ENCODE assay signal across 14 cellular contexts in genomic region chr1:19163261-19163660, GRCh38. TPM values are rescaled to one million over a fixed set of nuclear protein-coding genes. Genes with fewer than 3 reads are reported as not detected.
A peak's percentile ranks its signal among the peaks of the same experiment; 100 is the strongest.
DNase-seq lines count a peak whose midpoint lies in the region; ATAC-seq and TF ChIP-seq lines count a peak whose summit lies in the region.
"Had no signal": no experiment of that assay in that cellular context is flagged by ENCODE, and none has a peak within 500 bp of the region (broad histone marks: within the 10 kb centered on the region; RNA-seq: fewer than 3 reads in every experiment).

No MANE protein-coding gene starts in this region.

- no peak overlapping the region for H2AFZ ChIP-seq in ACC112 (ENCODE audit: low read length, unreplicated experiment)

- H3K27me3 ChIP-seq in ACC112 (ENCODE audit: insufficient read depth, low read length) (no peaks in the 10 kb centered on the region), brain microvascular endothelial cell (replicated peaks) (no peaks in the 10 kb centered on the region), right lobe of liver (no peaks in the 10 kb centered on the region), testis (no peaks in the 10 kb centered on the region)
- H3K27me3 ChIP-seq: stomach had no signal

- H3K9me3 ChIP-seq in right lobe of liver (no peaks in the 10 kb centered on the region), testis (no peaks in the 10 kb centered on the region)
- H3K9me3 ChIP-seq: stomach had no signal

- H3K4me3 ChIP-seq in ACC112 (ENCODE audit: low read depth, low read length) (no peak overlapping the region), brain microvascular endothelial cell (ENCODE audit: low read depth, low read length) (no peak overlapping the region), right lobe of liver (no peak overlapping the region), testis (no peak overlapping the region)
- H3K4me3 ChIP-seq: K562, stomach had no signal

- H3K79me2 ChIP-seq in ACC112 (ENCODE audit: control insufficient read depth, insufficient read depth, low read length, unreplicated experiment), result peaks cover 6% of the 10 kb centered on the region

- H3K27ac ChIP-seq in ACC112 (ENCODE audit: low read depth, low read length) (peak overlapping the region; percentile 34; the same call in 1 of the 2 replicates), brain microvascular endothelial cell (no peak overlapping the region), right lobe of liver (no peak overlapping the region), testis (no peak overlapping the region)
- H3K27ac ChIP-seq: C4-2B had no signal

- DNase-seq in HCEC 1CT, result peak; percentile 83
- peak; percentile 39 for DNase-seq in brain microvascular endothelial cell
- no peak for DNase-seq in right lobe of liver
- no peak for DNase-seq in epidermal melanocyte (ENCODE audit: insufficient read length, low spot score)
- DNase-seq in testis, result no peak
- no peak for DNase-seq in KBM-7
- DNase-seq in effector CD8-positive, alpha-beta T cell (lab: John Stamatoyannopoulos, UW), result no peak
- DNase-seq: activated CD4-positive, alpha-beta T cell treated with anti-CD3 and anti-CD28 coated beads, Interleukin-2, amount 50 U/mL, for 48 hours; nephron progenitor cell; stimulated activated CD4-positive, alpha-beta T cell treated with anti-CD3 and anti-CD28 coated beads, Interleukin-2, amount 100 ng/mL, for 24 hours; stomach had no signal

- H3K36me3 ChIP-seq in ACC112 (ENCODE audit: insufficient read depth, low read length) (peaks cover 90% of the 10 kb centered on the region), brain microvascular endothelial cell (replicated peaks) (peaks cover 92% of the 10 kb centered on the region), right lobe of liver (peaks cover 16 to 100% (median 70%) of the 10 kb centered on the region in 4 donors), testis (ENCODE audit: low read depth, missing control alignments) (no peaks in the 10 kb centered on the region)

- no peak for TF ChIP-seq CTCF in brain microvascular endothelial cell (IDR thresholded peaks at IDR 0.05; ENCODE audit: low read depth, low read length, missing control alignments)
- no peak for TF ChIP-seq CTCF in right lobe of liver (IDR thresholded peaks at IDR 0.05)
- no peak for TF ChIP-seq CTCF in testis (IDR thresholded peaks at IDR 0.05)

- WGBS in right lobe of liver (ENCODE audit: insufficient coverage, low coverage, low lambda C conversion rate, missing lambda C conversion rate), result 88% methylated on average over 1 of the region's 1 CpG
- WGBS in testis, 2 donors, result 76 to 91% methylated on average over 1 of the region's 1 CpG

- ATAC-seq in right lobe of liver, result peak in 3 of 4 donors; percentile 30 to 44 (median 34)
- ATAC-seq: K562 had no signal

- H3K4me1 ChIP-seq in ACC112 (ENCODE audit: control insufficient read depth, insufficient read depth, low read length, unreplicated experiment), result peaks cover 15% of the 10 kb centered on the region
- H3K4me1 ChIP-seq in right lobe of liver, result peaks cover 0 to 9% (median 0%) of the 10 kb centered on the region in 4 donors
- no peaks in the 10 kb centered on the region for H3K4me1 ChIP-seq in testis

- in situ Hi-C loops in brain microvascular endothelial cell (cut with HindIII; ENCODE audit: low pct_ligation_motif_present, low sequenced_read_pairs), result no loop called here
- in situ Hi-C loops in KBM-7 (cut with MboI; ENCODE audit: low pct_unique_long_range_greater_than_20kb, low sequenced_read_pairs), result no loop called here

- intact Hi-C loops in right lobe of liver (cut with DNase I) (no loop called here), testis (cut with DNase I; ENCODE audit: low total_unique reads) (no loop called here)

- TF ChIP-seq POLR2A in right lobe of liver (IDR thresholded peaks at IDR 0.05), result no peak
- no peak for TF ChIP-seq POLR2A in testis (IDR thresholded peaks at IDR 0.05)

RNA-seq across cellular contexts. Expression of gene UBR4, which starts 46.8 kb away (rescaled TPM):
- total RNA-seq in right lobe of liver (100 to 1,000 TPM in 2 of 6 experiments, 10 to 100 TPM in 4; 73.0 to 132 (median 90.1) TPM), testis (100 to 1,000 TPM; 613 to 708 TPM)
- 301 TPM for polyA plus RNA-seq in testis (ENCODE audit: insufficient read depth, low read depth, low replicate concordance)

Comparison
In these comparisons a context has a peak if more than half of its experiments do, and no peak if none do; other contexts are left out.
1. DNase-seq: peak in HCEC 1CT (single experiment) and brain microvascular endothelial cell (single experiment); none in right lobe of liver (0 of 3), epidermal melanocyte (single experiment), testis (single experiment), KBM-7 (single experiment) and effector CD8-positive, alpha-beta T cell (single experiment).
2. RNA of gene UBR4, which starts 46.8 kb away (total RNA-seq): 613 to 708 TPM in testis; 73.0 to 132 TPM in right lobe of liver; every median in the first group is over 4 times any median in the second.